Comparison of ENCODE assay signal across 21 cellular contexts in the genomic region with DNA sequence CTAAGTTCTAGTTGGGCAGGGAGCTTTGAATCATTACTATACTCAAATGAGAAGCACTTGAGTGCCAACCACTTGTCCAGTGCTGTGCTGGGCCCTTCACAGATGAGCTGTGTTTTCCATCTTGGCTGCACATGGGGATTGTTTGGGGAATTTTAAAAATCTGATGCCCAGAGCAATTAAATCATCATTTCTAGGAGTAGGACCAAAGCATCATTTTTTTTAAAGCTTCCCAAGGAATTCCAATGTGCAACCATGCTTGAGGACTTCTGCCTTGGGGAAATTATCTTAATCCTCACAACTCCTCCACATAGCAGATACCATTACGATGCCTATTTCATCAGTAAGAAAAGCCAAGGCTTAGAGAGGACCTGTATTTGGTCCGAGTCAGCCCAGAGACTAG.
"Had no signal": no experiment of that assay in that cellular context is flagged by ENCODE, and none has a peak within 500 bp of the region (broad histone marks: within the 10 kb centered on the region; RNA-seq: fewer than 3 reads in every experiment).

No MANE protein-coding gene starts in this region.

- H3K9me3 ChIP-seq: esophagus squamous epithelium, heart left ventricle, prostate gland, transverse colon had no signal

- H3K27ac Mint-ChIP-seq: activated CD8-positive, alpha-beta memory T cell treated with anti-CD3 and anti-CD28 coated beads, Interleukin-2, amount 10 ng/mL, durations not matched to agents 7 days and 5 days; activated naive CD4-positive, alpha-beta T cell treated with anti-CD3 and anti-CD28 coated beads, Interleukin-2, amount 10 ng/mL, durations not matched to agents 7 days and 5 days; activated T-helper 2 cell treated with anti-CD3 and anti-CD28 coated beads, Interferon-gamma antibody, Interleukin-2, Interleukin-4, amounts not matched to agents 10 μg/mL and 5 μg/mL and 100 μg/mL, durations not matched to agents 14 hours and 24 hours and 36 hours; mesothelial cell of epicardium; nephron progenitor cell; T-cell had no signal

- H3K4me3 ChIP-seq: heart left ventricle, lung, prostate gland had no signal

- ATAC-seq: activated CD8-positive, alpha-beta memory T cell treated with anti-CD3 and anti-CD28 coated beads, Interleukin-2, amount 10 ng/mL, durations not matched to agents 7 days and 5 days; sciatic nerve; stimulated activated naive CD8-positive, alpha-beta T cell treated with anti-CD3 and anti-CD28 coated beads, Interleukin-15, Interleukin-2, amounts not matched to agents 100 U/mL and 50 U/mL, for 24 hours; T-cell had no signal

- DNase-seq: activated CD4-positive, alpha-beta T cell treated with anti-CD3 and anti-CD28 coated beads, Interleukin-2, amount 50 U/mL, for 48 hours; activated CD8-positive, alpha-beta memory T cell treated with anti-CD3 and anti-CD28 coated beads, Interleukin-2, amount 10 ng/mL, durations not matched to agents 7 days and 5 days; activated naive CD4-positive, alpha-beta T cell treated with anti-CD3 and anti-CD28 coated beads, Interleukin-2, amount 10 ng/mL, durations not matched to agents 7 days and 5 days; activated T-cell treated with anti-CD3 and anti-CD28 coated beads, Interleukin-2, amount 50 U/mL, for 1 hour; caudate nucleus; effector CD4-positive, alpha-beta T cell; esophagus squamous epithelium; foreskin melanocyte; heart left ventricle; occipital lobe; stimulated activated naive CD8-positive, alpha-beta T cell treated with anti-CD3 and anti-CD28 coated beads, Interleukin-15, Interleukin-2, amounts not matched to agents 100 U/mL and 50 U/mL, for 24 hours; T-cell; T1000; transverse colon had no signal

- H3K4me1 ChIP-seq: prostate gland had no signal

- H3K27ac ChIP-seq: coronary artery, esophagus squamous epithelium, heart left ventricle, prostate gland, transverse colon had no signal

- H3K36me3 Mint-ChIP-seq: mesothelial cell of epicardium, T-cell had no signal

- H3K4me3 Mint-ChIP-seq: activated CD8-positive, alpha-beta memory T cell treated with anti-CD3 and anti-CD28 coated beads, Interleukin-2, amount 10 ng/mL, durations not matched to agents 7 days and 5 days; activated naive CD4-positive, alpha-beta T cell treated with anti-CD3 and anti-CD28 coated beads, Interleukin-2, amount 10 ng/mL, durations not matched to agents 7 days and 5 days; T-cell had no signal

- H3K9me3 Mint-ChIP-seq: activated naive CD4-positive, alpha-beta T cell treated with anti-CD3 and anti-CD28 coated beads, Interleukin-2, amount 10 ng/mL, durations not matched to agents 7 days and 5 days; activated T-helper 2 cell treated with anti-CD3 and anti-CD28 coated beads, Interferon-gamma antibody, Interleukin-2, Interleukin-4, amounts not matched to agents 10 μg/mL and 5 μg/mL and 100 μg/mL, durations not matched to agents 14 hours and 24 hours and 36 hours; mesothelial cell of epicardium; nephron progenitor cell; T-cell had no signal

- H3K36me3 ChIP-seq: esophagus squamous epithelium, heart left ventricle, prostate gland, transverse colon had no signal

- H3K4me1 Mint-ChIP-seq: activated naive CD4-positive, alpha-beta T cell treated with anti-CD3 and anti-CD28 coated beads, Interleukin-2, amount 10 ng/mL, durations not matched to agents 7 days and 5 days had no signal
